9 cellular contexts compared by ENCODE assay signal in the genomic region with DNA sequence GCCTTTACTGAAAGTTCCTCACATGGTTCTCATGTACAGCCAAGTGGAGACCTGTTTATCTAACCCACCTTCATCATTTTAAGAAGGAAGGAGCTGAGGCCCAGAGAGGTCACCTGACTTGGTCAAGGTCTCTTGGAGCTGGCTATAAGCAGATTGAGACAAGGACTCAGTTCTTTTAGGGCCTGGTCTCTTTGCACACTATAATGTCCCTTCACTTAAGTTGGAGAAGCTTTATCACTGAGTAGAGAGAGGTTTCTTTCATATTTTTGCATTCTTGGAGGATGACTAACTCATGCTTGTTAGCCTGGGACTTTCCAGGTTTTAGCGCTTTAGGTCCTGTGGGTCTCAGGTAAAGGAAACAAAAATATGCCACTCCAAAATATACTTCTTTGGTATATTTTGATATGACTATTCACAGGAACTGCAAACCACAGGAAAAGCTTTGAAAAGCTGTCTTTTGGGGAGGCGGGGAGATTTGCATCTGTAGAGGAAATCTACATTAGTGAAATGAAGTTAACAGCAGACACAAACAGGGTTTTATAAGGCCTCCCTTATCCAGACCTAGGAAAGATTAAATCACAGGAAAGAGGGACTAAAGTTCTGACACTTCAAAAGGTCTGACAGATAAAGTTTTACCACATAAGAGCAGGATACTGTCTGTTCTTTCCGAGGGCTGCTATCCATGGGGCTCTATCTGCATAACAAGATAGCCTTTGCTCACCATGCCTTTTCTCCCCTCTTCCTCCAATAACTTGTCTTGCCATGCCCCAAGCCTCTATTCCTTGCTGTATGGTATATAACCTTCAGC.
DNase-seq lines count a peak whose midpoint lies in the region; ATAC-seq and TF ChIP-seq lines count a peak whose summit lies in the region.
"Had no signal": no experiment of that assay in that cellular context is flagged by ENCODE, and none has a peak within 500 bp of the region (broad histone marks: within the 10 kb centered on the region; RNA-seq: fewer than 3 reads in every experiment).

No MANE protein-coding gene starts in this region.

- H3K27me3 ChIP-seq in heart right ventricle, result no peaks in the 10 kb centered on the region
- H3K27me3 ChIP-seq: Peyer's patch had no signal

- POLR2A ChIA-PET in activated CD4-positive, alpha-beta memory T cell treated with anti-CD3 and anti-CD28 coated beads, Interleukin-2, amount 10 ng/mL, durations not matched to agents 7 days and 5 days (lab: Charles Lee), result interaction anchor here (0.5 to 3.6 kb wide), 23 partner anchors 9 to 844 kb away, joined by 3 to 34 read pairs (median 4); a partner anchor contains a TSS

- intact Hi-C loops in heart right ventricle (cut with DNase I), result loop anchor here in 1 of 10 donors (5.0 kb wide), 1 partner anchor 42 kb away; no protein-coding TSS in a partner anchor

- peaks cover 11% of the 10 kb centered on the region for H3K36me3 Mint-ChIP-seq in activated CD4-positive, alpha-beta memory T cell treated with anti-CD3 and anti-CD28 coated beads, Interleukin-2, amount 10 ng/mL, durations not matched to agents 7 days and 5 days (ENCODE audit: low read depth)

- H3K36me3 ChIP-seq in heart right ventricle, result no peaks in the 10 kb centered on the region
- H3K36me3 ChIP-seq: Peyer's patch had no signal

- peaks cover 61% of the 10 kb centered on the region for H3K4me1 Mint-ChIP-seq in activated CD4-positive, alpha-beta memory T cell treated with anti-CD3 and anti-CD28 coated beads, Interleukin-2, amount 10 ng/mL, durations not matched to agents 7 days and 5 days

- peak; percentile 52 for DNase-seq in activated CD4-positive, alpha-beta memory T cell treated with anti-CD3 and anti-CD28 coated beads, Interleukin-2, amount 10 ng/mL, durations not matched to agents 7 days and 5 days
- peak; percentile 87 for DNase-seq in kidney tubule cell (ENCODE audit: low spot score)
- DNase-seq in left lobe of liver (ENCODE audit: low spot score), result no peak
- no peak for DNase-seq in SIG-M5 (lab: John Stamatoyannopoulos, UW)
- no peak for DNase-seq in heart right ventricle
- DNase-seq in NCI-H146 treated with DMSO at 0.1 percent for 48 hours (lab: John Stamatoyannopoulos, UW; ENCODE audit: unreplicated experiment), result no peak

- peak; percentile 64 for ATAC-seq in GM18909 (IDR thresholded peaks at IDR 0.05; ENCODE audit: poor library complexity, unreplicated experiment)
- peak; percentile 62 for ATAC-seq in HG03342 (IDR thresholded peaks at IDR 0.05; ENCODE audit: unreplicated experiment)
- ATAC-seq in left lobe of liver, result no peak
- ATAC-seq in heart right ventricle, result no peak

- CTCF ChIA-PET in activated CD4-positive, alpha-beta memory T cell treated with anti-CD3 and anti-CD28 coated beads, Interleukin-2, amount 10 ng/mL, durations not matched to agents 7 days and 5 days (lab: Charles Lee), result interaction anchor here (0.8 to 1.8 kb wide), 5 partner anchors 12 to 485 kb away, joined by 3 to 9 read pairs (median 6); no protein-coding TSS in a partner anchor

- TF ChIP-seq CTCF in heart right ventricle (IDR thresholded peaks at IDR 0.05), result no peak

- no peak overlapping the region for H3K4me3 ChIP-seq in heart right ventricle
- H3K4me3 ChIP-seq: Peyer's patch had no signal

- H3K9me3 Mint-ChIP-seq in activated CD4-positive, alpha-beta memory T cell treated with anti-CD3 and anti-CD28 coated beads, Interleukin-2, amount 10 ng/mL, durations not matched to agents 7 days and 5 days, result peaks cover 2% of the 10 kb centered on the region

- H3K9me3 ChIP-seq in heart right ventricle, result peaks cover 0 to 5% (median 0%) of the 10 kb centered on the region in 11 donors
- H3K9me3 ChIP-seq: Peyer's patch had no signal

- H3K27ac Mint-ChIP-seq in activated CD4-positive, alpha-beta memory T cell treated with anti-CD3 and anti-CD28 coated beads, Interleukin-2, amount 10 ng/mL, durations not matched to agents 7 days and 5 days, result peak overlapping the region; percentile 82

- H3K27ac ChIP-seq in heart right ventricle, result peak overlapping the region in 2 of 10 donors; percentile 21 to 41

- peak overlapping the region; percentile 29 for H3K4me3 Mint-ChIP-seq in activated CD4-positive, alpha-beta memory T cell treated with anti-CD3 and anti-CD28 coated beads, Interleukin-2, amount 10 ng/mL, durations not matched to agents 7 days and 5 days

- no peaks in the 10 kb centered on the region for H3K27me3 Mint-ChIP-seq in activated CD4-positive, alpha-beta memory T cell treated with anti-CD3 and anti-CD28 coated beads, Interleukin-2, amount 10 ng/mL, durations not matched to agents 7 days and 5 days

- 69 to 72% methylated on average over 3 of the region's 3 CpGs for WGBS in heart right ventricle, 2 donors

- H3K4me1 ChIP-seq in heart right ventricle, result peaks cover 0 to 34% (median 12%) of the 10 kb centered on the region in 9 donors
- H3K4me1 ChIP-seq: Peyer's patch had no signal

Comparison
In these comparisons a context has a peak if more than half of its experiments do, and no peak if none do; other contexts are left out.
1. ATAC-seq: peak in GM18909 (single experiment) and HG03342 (single experiment); none in left lobe of liver (single experiment) and heart right ventricle (0 of 8).
2. DNase-seq: peak in activated CD4-positive, alpha-beta memory T cell treated with anti-CD3 and anti-CD28 coated beads, Interleukin-2, amount 10 ng/mL, durations not matched to agents 7 days and 5 days (single experiment) and kidney tubule cell (single experiment); none in left lobe of liver (single experiment), SIG-M5 (single experiment), heart right ventricle (0 of 2) and NCI-H146 treated with DMSO at 0.1 percent for 48 hours (single experiment).